Comparison of ENCODE assay signal across 19 cellular contexts in the genomic region with DNA sequence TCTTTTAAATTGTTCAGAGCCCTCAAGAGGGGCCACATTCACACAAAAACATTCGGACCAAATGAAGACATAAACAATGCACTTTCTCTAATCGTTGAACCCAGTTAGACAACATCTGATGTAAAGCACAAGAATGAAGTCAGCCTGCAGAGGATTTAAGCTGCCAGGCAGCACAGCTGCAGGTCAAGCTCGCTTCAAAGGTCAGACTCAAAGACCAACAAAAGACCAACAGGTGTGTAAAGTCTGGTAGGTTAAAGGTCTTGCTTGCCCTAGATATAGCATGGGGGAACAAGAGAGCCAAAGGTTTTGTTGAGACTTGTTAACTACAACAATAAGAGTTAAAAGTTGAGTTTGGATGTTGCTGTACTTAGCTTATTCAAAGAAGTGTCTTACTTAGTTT. TPM values are rescaled to one million over a fixed set of nuclear protein-coding genes. Genes with fewer than 3 reads are reported as not detected.
A peak's percentile ranks its signal among the peaks of the same experiment; 100 is the strongest.
DNase-seq lines count a peak whose midpoint lies in the region; TF ChIP-seq lines count a peak whose summit lies in the region.
"Had no signal": no experiment of that assay in that cellular context is flagged by ENCODE, and none has a peak within 500 bp of the region (broad histone marks: within the 10 kb centered on the region; RNA-seq: fewer than 3 reads in every experiment).

No MANE protein-coding gene starts in this region.

- TF ChIP-seq CTCF in progenitor cell of endocrine pancreas (IDR thresholded peaks at IDR 0.05; ENCODE audit: unreplicated experiment) = no peak

- H3K27ac Mint-ChIP-seq in progenitor cell of endocrine pancreas = peak overlapping the region; percentile 89
- H3K27ac Mint-ChIP-seq: CD4-positive, alpha-beta T cell; HFFc6 had no signal

- peaks cover 49% of the 10 kb centered on the region for H3K4me1 Mint-ChIP-seq in progenitor cell of endocrine pancreas (ENCODE audit: low read depth)

- H3K9me3 Mint-ChIP-seq in progenitor cell of endocrine pancreas (ENCODE audit: low read depth) = peaks cover 4% of the 10 kb centered on the region

- H3K27me3 Mint-ChIP-seq in progenitor cell of endocrine pancreas = no peaks in the 10 kb centered on the region
- H3K27me3 Mint-ChIP-seq: CD4-positive, alpha-beta T cell had no signal

- peak; percentile 62 for DNase-seq in DMS53 treated with DMSO at 0.1 percent for 48 hours (lab: John Stamatoyannopoulos, UW; ENCODE audit: unreplicated experiment)
- DNase-seq in RPMI8226 = peak; percentile 32
- DNase-seq in left kidney (ENCODE audit: low read depth, low spot score) = peak; percentile 49
- no peak for DNase-seq in progenitor cell of endocrine pancreas (ENCODE audit: low spot score, unreplicated experiment)
- DNase-seq in activated CD4-positive, alpha-beta T cell treated with anti-CD3 and anti-CD28 coated beads, Interleukin-2, amount 50 U/mL, for 48 hours = no peak
- DNase-seq in glomerular visceral epithelial cell (ENCODE audit: extremely low spot score) = no peak
- DNase-seq in NCI-H1930 (lab: John Stamatoyannopoulos, UW) = no peak
- DNase-seq: CD4-positive, alpha-beta T cell; DMS153; EL; HFFc6; IMR-90; Karpas-422; MG63; NCI-H1048; NCI-H1436; NCI-H2081; PC-9; SK-N-SH had no signal

- no peak overlapping the region for H3K4me3 Mint-ChIP-seq in progenitor cell of endocrine pancreas (ENCODE audit: low read depth)
- H3K4me3 Mint-ChIP-seq: CD4-positive, alpha-beta T cell; HFFc6 had no signal

- H3K36me3 Mint-ChIP-seq in progenitor cell of endocrine pancreas (ENCODE audit: insufficient read depth) = no peaks in the 10 kb centered on the region

RNA-seq across cellular contexts. Expression of a gene that starts 26.7 kb away (rescaled TPM):
- total RNA-seq in progenitor cell of endocrine pancreas = 59.0 and 81.1 TPM in 2 replicates

Comparison
In these comparisons a context has a peak if more than half of its experiments do, and no peak if none do; other contexts are left out.
1. DNase-seq: peak in DMS53 treated with DMSO at 0.1 percent for 48 hours (single experiment), RPMI8226 (single experiment) and left kidney (single experiment); none in progenitor cell of endocrine pancreas (single experiment), activated CD4-positive, alpha-beta T cell treated with anti-CD3 and anti-CD28 coated beads, Interleukin-2, amount 50 U/mL, for 48 hours (0 of 2), glomerular visceral epithelial cell (single experiment) and NCI-H1930 (0 of 2).